ENCODE assay signal across 1 cellular context in genomic region chr18:74291771-74292540, GRCh38.
A peak's percentile ranks its signal among the peaks of the same experiment; 100 is the strongest.
TF ChIP-seq lines count a peak whose summit lies in the region.

Gene CYB5A, minus strand, starts transcription at chr18:74291963. Its CDS starts 88 bp downstream, at chr18:74291875.

TF ChIP-seq in GM12878, 131 proteins besides CTCF, POLR2A, EP300 and RAD21 (continued from another document):
- TF ChIP-seq, protein P1, sequence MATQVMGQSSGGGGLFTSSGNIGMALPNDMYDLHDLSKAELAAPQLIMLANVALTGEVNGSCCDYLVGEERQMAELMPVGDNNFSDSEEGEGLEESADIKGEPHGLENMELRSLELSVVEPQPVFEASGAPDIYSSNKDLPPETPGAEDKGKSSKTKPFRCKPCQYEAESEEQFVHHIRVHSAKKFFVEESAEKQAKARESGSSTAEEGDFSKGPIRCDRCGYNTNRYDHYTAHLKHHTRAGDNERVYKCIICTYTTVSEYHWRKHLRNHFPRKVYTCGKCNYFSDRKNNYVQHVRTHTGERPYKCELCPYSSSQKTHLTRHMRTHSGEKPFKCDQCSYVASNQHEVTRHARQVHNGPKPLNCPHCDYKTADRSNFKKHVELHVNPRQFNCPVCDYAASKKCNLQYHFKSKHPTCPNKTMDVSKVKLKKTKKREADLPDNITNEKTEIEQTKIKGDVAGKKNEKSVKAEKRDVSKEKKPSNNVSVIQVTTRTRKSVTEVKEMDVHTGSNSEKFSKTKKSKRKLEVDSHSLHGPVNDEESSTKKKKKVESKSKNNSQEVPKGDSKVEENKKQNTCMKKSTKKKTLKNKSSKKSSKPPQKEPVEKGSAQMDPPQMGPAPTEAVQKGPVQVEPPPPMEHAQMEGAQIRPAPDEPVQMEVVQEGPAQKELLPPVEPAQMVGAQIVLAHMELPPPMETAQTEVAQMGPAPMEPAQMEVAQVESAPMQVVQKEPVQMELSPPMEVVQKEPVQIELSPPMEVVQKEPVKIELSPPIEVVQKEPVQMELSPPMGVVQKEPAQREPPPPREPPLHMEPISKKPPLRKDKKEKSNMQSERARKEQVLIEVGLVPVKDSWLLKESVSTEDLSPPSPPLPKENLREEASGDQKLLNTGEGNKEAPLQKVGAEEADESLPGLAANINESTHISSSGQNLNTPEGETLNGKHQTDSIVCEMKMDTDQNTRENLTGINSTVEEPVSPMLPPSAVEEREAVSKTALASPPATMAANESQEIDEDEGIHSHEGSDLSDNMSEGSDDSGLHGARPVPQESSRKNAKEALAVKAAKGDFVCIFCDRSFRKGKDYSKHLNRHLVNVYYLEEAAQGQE (IDR thresholded peaks at IDR 0.05; ENCODE audit: low read depth, low read length), result no peak
- TF ChIP-seq TARDBP (IDR thresholded peaks at IDR 0.05; ENCODE audit: borderline replicate concordance), result no peak
- TF ChIP-seq SP1 (IDR thresholded peaks at IDR 0.05; ENCODE audit: low read depth, low read length), result peak; percentile 98
- no peak for TF ChIP-seq MEF2A (IDR thresholded peaks at IDR 0.05; ENCODE audit: insufficient read depth, low read depth, low read length)
- TF ChIP-seq POU2F2 (IDR thresholded peaks at IDR 0.05; ENCODE audit: borderline replicate concordance, low read depth, low read length), result no peak
- TF ChIP-seq SREBF1 (IDR thresholded peaks at IDR 0.05; ENCODE audit: low read length), result no peak
- TF ChIP-seq FOXM1 (IDR thresholded peaks at IDR 0.05; ENCODE audit: low read depth, low read length), result no peak
- no peak for TF ChIP-seq ZNF384 (IDR thresholded peaks at IDR 0.05; ENCODE audit: borderline replicate concordance, low read depth, low read length)
